9 cellular contexts compared by ENCODE assay signal in genomic region chr9:89375181-89375760, GRCh38. TPM values are rescaled to one million over a fixed set of nuclear protein-coding genes. Genes with fewer than 3 reads are reported as not detected.
DNase-seq lines count a peak whose midpoint lies in the region; ATAC-seq and TF ChIP-seq lines count a peak whose summit lies in the region.
"Had no signal": no experiment of that assay in that cellular context is flagged by ENCODE, and none has a peak within 500 bp of the region (broad histone marks: within the 10 kb centered on the region; RNA-seq: fewer than 3 reads in every experiment).

No MANE protein-coding gene starts in this region.

- peak; percentile 12 for TF ChIP-seq CTCF in GM12864 (IDR thresholded peaks at IDR 0.05; ENCODE audit: low read depth, low read length, missing control alignments)

- peaks cover 10% of the 10 kb centered on the region for H3K4me1 ChIP-seq in Karpas-422 (ENCODE audit: low read length)

- DNase-seq in GM12864 (ENCODE audit: low read depth): no peak
- peak; percentile 64 for DNase-seq in Karpas-422
- peak; percentile 15 for DNase-seq in central memory CD4-positive, alpha-beta T cell
- no peak for DNase-seq in stimulated activated effector memory CD8-positive, alpha-beta T cell treated with anti-CD3 and anti-CD28 coated beads, Interleukin-12 subunit alpha, Interleukin-12 subunit beta, amount 100 ng/mL, for 72 hours (ENCODE audit: low spot score in 2 of 2)
- DNase-seq in NCI-H446 treated with DMSO at 0.1 percent for 48 hours (lab: John Stamatoyannopoulos, UW): no peak
- no peak for DNase-seq in kidney glomerular epithelial cell (lab: John Stamatoyannopoulos, UW)
- no peak for DNase-seq in NCI-H446 (lab: John Stamatoyannopoulos, UW)

- no peaks in the 10 kb centered on the region for H3K9me2 ChIP-seq in Karpas-422 (replicated peaks; ENCODE audit: insufficient read depth, low read length)

- H3K27ac Mint-ChIP-seq in stimulated activated effector memory CD8-positive, alpha-beta T cell treated with anti-CD3 and anti-CD28 coated beads, Interleukin-12 subunit alpha, Interleukin-12 subunit beta, amount 100 ng/mL, for 72 hours: peak overlapping the region; percentile 90

- H3K4me2 ChIP-seq in Karpas-422 (ENCODE audit: low read depth, low read length, poor library complexity, severe bottlenecking): peak overlapping the region; percentile 50

- no peak overlapping the region for H3K9ac ChIP-seq in Karpas-422 (ENCODE audit: low read length)

- no peaks in the 10 kb centered on the region for H3K79me2 ChIP-seq in Karpas-422 (ENCODE audit: low read length)

- H3K36me3 Mint-ChIP-seq in stimulated activated effector memory CD8-positive, alpha-beta T cell treated with anti-CD3 and anti-CD28 coated beads, Interleukin-12 subunit alpha, Interleukin-12 subunit beta, amount 100 ng/mL, for 72 hours: peaks cover 76% of the 10 kb centered on the region

- H3K4me3 ChIP-seq in GM12864 (ENCODE audit: low read depth, low read length): no peak overlapping the region
- no peak overlapping the region for H3K4me3 ChIP-seq in Karpas-422 (ENCODE audit: low read length)

- H3K36me3 ChIP-seq in Karpas-422 (ENCODE audit: insufficient read depth, low read length): no peaks in the 10 kb centered on the region

- no peak overlapping the region for H3K27ac ChIP-seq in Karpas-422 (ENCODE audit: low read length)
- H3K27ac ChIP-seq: epithelial cell of prostate had no signal

- no peaks in the 10 kb centered on the region for H3K9me3 Mint-ChIP-seq in stimulated activated effector memory CD8-positive, alpha-beta T cell treated with anti-CD3 and anti-CD28 coated beads, Interleukin-12 subunit alpha, Interleukin-12 subunit beta, amount 100 ng/mL, for 72 hours

- H3K4me1 Mint-ChIP-seq in stimulated activated effector memory CD8-positive, alpha-beta T cell treated with anti-CD3 and anti-CD28 coated beads, Interleukin-12 subunit alpha, Interleukin-12 subunit beta, amount 100 ng/mL, for 72 hours: peaks cover 59% of the 10 kb centered on the region

- H3K4me3 Mint-ChIP-seq in stimulated activated effector memory CD8-positive, alpha-beta T cell treated with anti-CD3 and anti-CD28 coated beads, Interleukin-12 subunit alpha, Interleukin-12 subunit beta, amount 100 ng/mL, for 72 hours: no peak overlapping the region

- no peaks in the 10 kb centered on the region for H3K27me3 ChIP-seq in Karpas-422 (ENCODE audit: low read length)

- H4K20me1 ChIP-seq in Karpas-422 (ENCODE audit: insufficient read depth, low read depth, low read length): no peaks in the 10 kb centered on the region

- H3K9me3 ChIP-seq in Karpas-422 (ENCODE audit: low read length): no peaks in the 10 kb centered on the region

- peak; percentile 60 for ATAC-seq in GM21390 (IDR thresholded peaks at IDR 0.05; ENCODE audit: unreplicated experiment)
- ATAC-seq in stimulated activated effector memory CD8-positive, alpha-beta T cell treated with anti-CD3 and anti-CD28 coated beads, Interleukin-12 subunit alpha, Interleukin-12 subunit beta, amount 100 ng/mL, for 72 hours: peak; percentile 51

- no peak overlapping the region for H2AFZ ChIP-seq in Karpas-422 (ENCODE audit: low read length)

RNA-seq across cellular contexts. Expression of gene SECISBP2, which starts 57.0 kb away (rescaled TPM):
- 49.9 and 74.1 TPM in 2 replicates for total RNA-seq in Karpas-422 (2014; rRNA removed; shearing (Covaris generic); ENCODE audit: low replicate concordance)

Comparison
In these comparisons a context has a peak if more than half of its experiments do, and no peak if none do; other contexts are left out.
1. DNase-seq: peak in Karpas-422 (single experiment) and central memory CD4-positive, alpha-beta T cell (single experiment); none in GM12864 (single experiment), stimulated activated effector memory CD8-positive, alpha-beta T cell treated with anti-CD3 and anti-CD28 coated beads, Interleukin-12 subunit alpha, Interleukin-12 subunit beta, amount 100 ng/mL, for 72 hours (0 of 2), NCI-H446 treated with DMSO at 0.1 percent for 48 hours (single experiment), kidney glomerular epithelial cell (single experiment) and NCI-H446 (0 of 2).